ENCODE assay signal across 9 cellular contexts in the genomic region with DNA sequence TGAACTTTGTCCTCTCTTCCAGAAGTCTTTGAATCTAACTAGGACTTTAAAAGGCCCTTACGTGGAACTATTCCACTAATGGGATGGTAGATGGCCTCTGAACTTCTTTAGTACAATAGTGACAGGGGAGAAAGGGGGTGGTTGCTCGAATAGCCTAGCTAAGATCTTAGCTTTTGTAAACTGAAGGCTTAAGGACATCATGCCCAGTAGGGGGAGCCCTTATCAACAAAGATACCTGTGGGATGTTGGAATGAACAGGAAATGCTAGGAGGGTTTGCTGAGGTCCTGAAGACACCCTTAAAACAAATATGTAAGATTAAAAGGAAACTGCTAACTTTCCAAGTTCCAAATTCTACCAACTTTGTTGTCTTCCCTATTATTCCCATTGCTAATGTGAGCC. TPM values are rescaled to one million over a fixed set of nuclear protein-coding genes. Genes with fewer than 3 reads are reported as not detected.
DNase-seq lines count a peak whose midpoint lies in the region; ATAC-seq and TF ChIP-seq lines count a peak whose summit lies in the region.
"Had no signal": no experiment of that assay in that cellular context is flagged by ENCODE, and none has a peak within 500 bp of the region (broad histone marks: within the 10 kb centered on the region; RNA-seq: fewer than 3 reads in every experiment).

No MANE protein-coding gene starts in this region.

- H3K36me3 Mint-ChIP-seq in activated naive CD4-positive, alpha-beta T cell treated with anti-CD3 and anti-CD28 coated beads, Interleukin-2, amount 10 ng/mL, durations not matched to agents 7 days and 5 days: no peaks in the 10 kb centered on the region
- no peaks in the 10 kb centered on the region for H3K36me3 Mint-ChIP-seq in activated naive CD8-positive, alpha-beta T cell treated with anti-CD3 and anti-CD28 coated beads for 36 hours

- H3K27me3 Mint-ChIP-seq in activated naive CD4-positive, alpha-beta T cell treated with anti-CD3 and anti-CD28 coated beads, Interleukin-2, amount 10 ng/mL, durations not matched to agents 7 days and 5 days: peaks cover 14% of the 10 kb centered on the region
- H3K27me3 Mint-ChIP-seq in activated naive CD8-positive, alpha-beta T cell treated with anti-CD3 and anti-CD28 coated beads for 36 hours: peaks cover 20% of the 10 kb centered on the region

- H3K27me3 ChIP-seq in heart right ventricle: peaks cover 0 to 5% (median 0%) of the 10 kb centered on the region in 7 donors

- ATAC-seq in heart right ventricle (peak in 6 of 8 donors; percentile 55 to 77 (median 64)), HG03097 (IDR thresholded peaks at IDR 0.05; ENCODE audit: low FRiP score, unreplicated experiment) (no peak)

- H3K4me3 Mint-ChIP-seq in activated naive CD4-positive, alpha-beta T cell treated with anti-CD3 and anti-CD28 coated beads, Interleukin-2, amount 10 ng/mL, durations not matched to agents 7 days and 5 days: no peak overlapping the region
- H3K4me3 Mint-ChIP-seq in activated naive CD8-positive, alpha-beta T cell treated with anti-CD3 and anti-CD28 coated beads for 36 hours: no peak overlapping the region
- H3K4me3 Mint-ChIP-seq: dendritic cell treated with granulocyte-macrophage colony-stimulating factor and Interleukin-4, amounts not matched to agents 40 ng/mL and 50 ng/mL, for 4 days had no signal

- CTCF ChIA-PET in activated naive CD4-positive, alpha-beta T cell treated with anti-CD3 and anti-CD28 coated beads, Interleukin-2, amount 10 ng/mL, durations not matched to agents 7 days and 5 days (lab: Charles Lee): interaction anchor here (0.8 to 1.1 kb wide), 5 partner anchors 18 to 213 kb away, joined by 3 to 12 read pairs (median 4); no protein-coding TSS in a partner anchor

- peaks cover 0 to 5% (median 0%) of the 10 kb centered on the region in 11 donors for H3K9me3 ChIP-seq in heart right ventricle

- no peaks in the 10 kb centered on the region for H3K4me1 Mint-ChIP-seq in activated naive CD4-positive, alpha-beta T cell treated with anti-CD3 and anti-CD28 coated beads, Interleukin-2, amount 10 ng/mL, durations not matched to agents 7 days and 5 days
- no peaks in the 10 kb centered on the region for H3K4me1 Mint-ChIP-seq in activated naive CD8-positive, alpha-beta T cell treated with anti-CD3 and anti-CD28 coated beads for 36 hours

- peaks cover 0 to 23% (median 6%) of the 10 kb centered on the region in 9 donors for H3K4me1 ChIP-seq in heart right ventricle

- no peaks in the 10 kb centered on the region for H3K36me3 ChIP-seq in heart right ventricle

- TF ChIP-seq CTCF in heart right ventricle (IDR thresholded peaks at IDR 0.05): peak; percentile 40 to 78 (median 68)

- WGBS in heart right ventricle, 2 donors: 3 to 7% methylated on average over 2 of the region's 2 CpGs

- no peak overlapping the region for H3K4me3 ChIP-seq in heart right ventricle

- H3K9me3 Mint-ChIP-seq in activated naive CD4-positive, alpha-beta T cell treated with anti-CD3 and anti-CD28 coated beads, Interleukin-2, amount 10 ng/mL, durations not matched to agents 7 days and 5 days: no peaks in the 10 kb centered on the region
- H3K9me3 Mint-ChIP-seq in activated naive CD8-positive, alpha-beta T cell treated with anti-CD3 and anti-CD28 coated beads for 36 hours: no peaks in the 10 kb centered on the region
- H3K9me3 Mint-ChIP-seq: dendritic cell treated with granulocyte-macrophage colony-stimulating factor and Interleukin-4, amounts not matched to agents 40 ng/mL and 50 ng/mL, for 4 days had no signal

- intact Hi-C loops in heart right ventricle (cut with DNase I): loop anchor here in 8 of 10 donors (2.0 to 10.0 kb wide), 7 partner anchors 170 to 687 kb away; partner anchors contain the start of gene SLC22A15 (in 1 of the 8)

- no peak overlapping the region for H3K27ac Mint-ChIP-seq in activated naive CD4-positive, alpha-beta T cell treated with anti-CD3 and anti-CD28 coated beads, Interleukin-2, amount 10 ng/mL, durations not matched to agents 7 days and 5 days
- no peak overlapping the region for H3K27ac Mint-ChIP-seq in activated naive CD8-positive, alpha-beta T cell treated with anti-CD3 and anti-CD28 coated beads for 36 hours
- H3K27ac Mint-ChIP-seq: dendritic cell treated with granulocyte-macrophage colony-stimulating factor and Interleukin-4, amounts not matched to agents 40 ng/mL and 50 ng/mL, for 4 days had no signal

- DNase-seq in activated naive CD4-positive, alpha-beta T cell treated with anti-CD3 and anti-CD28 coated beads, Interleukin-2, amount 10 ng/mL, durations not matched to agents 7 days and 5 days: peak; percentile 64
- DNase-seq in activated naive CD4-positive, alpha-beta T cell treated with Interleukin-2 at 50 U/mL for 16 hours: no peak
- DNase-seq in HK-2 (ENCODE audit: unreplicated experiment) (peak; percentile 42), NCI-H748 (lab: John Stamatoyannopoulos, UW; ENCODE audit: unreplicated experiment) (peak; percentile 67), heart right ventricle (peak in 1 of 2 donors; percentile 59), pulmonary artery endothelial cell (ENCODE audit: low read depth, low spot score) (peak; percentile 24)
- DNase-seq in activated naive CD8-positive, alpha-beta T cell treated with anti-CD3 and anti-CD28 coated beads for 36 hours: peak; percentile 8

- no peak overlapping the region for H3K27ac ChIP-seq in heart right ventricle

RNA-seq across cellular contexts. Expression of gene NHLH2, which starts 33.2 kb away (rescaled TPM):
- not detected for total RNA-seq in activated naive CD8-positive, alpha-beta T cell treated with anti-CD3 and anti-CD28 coated beads for 36 hours
- total RNA-seq in heart right ventricle (not detected), pulmonary artery endothelial cell (not detected in 2 replicates)
- not detected for polyA plus RNA-seq in heart right ventricle

RNA-seq across cellular contexts. Expression of gene CASQ2, which starts 39.2 kb away (rescaled TPM):
- not detected for total RNA-seq in activated naive CD8-positive, alpha-beta T cell treated with anti-CD3 and anti-CD28 coated beads for 36 hours
- 1,000 to 10,000 TPM in 8 of 10 donors, 100 to 1,000 TPM in 2; 863 to 1,698 (median 1,199) TPM for total RNA-seq in heart right ventricle
- 100 to 1,000 TPM; 443 to 484 TPM for polyA plus RNA-seq in heart right ventricle
- not detected in 2 replicates for total RNA-seq in pulmonary artery endothelial cell

Comparison
In these comparisons a context has a peak if more than half of its experiments do, and no peak if none do; other contexts are left out.
1. RNA of gene CASQ2, which starts 39.2 kb away (total RNA-seq): 863 to 1,698 TPM in heart right ventricle; not detected in activated naive CD8-positive, alpha-beta T cell treated with anti-CD3 and anti-CD28 coated beads for 36 hours and not detected in pulmonary artery endothelial cell; every median in the first group is over 100 times any median in the second.